Comparison of ENCODE assay signal across 12 cellular contexts in genomic region chr1:203406446-203407045, GRCh38. TPM values are rescaled to one million over a fixed set of nuclear protein-coding genes. Genes with fewer than 3 reads are reported as not detected.
DNase-seq lines count a peak whose midpoint lies in the region; ATAC-seq and TF ChIP-seq lines count a peak whose summit lies in the region.
"Had no signal": no experiment of that assay in that cellular context is flagged by ENCODE, and none has a peak within 500 bp of the region (broad histone marks: within the 10 kb centered on the region; RNA-seq: fewer than 3 reads in every experiment).

No MANE protein-coding gene starts in this region.

- no peak overlapping the region for H3K4me3 Mint-ChIP-seq in CD8-positive, alpha-beta memory T cell
- H3K4me3 Mint-ChIP-seq in Caco-2 (ENCODE audit: unreplicated experiment), result no peak overlapping the region
- H3K4me3 Mint-ChIP-seq: natural killer cell had no signal

- BruUV-seq in Caco-2 (replicated peaks; lab: Mats Ljungman, UMichigan), result no TSS peak

- H3K36me3 ChIP-seq in esophagus muscularis mucosa (no peaks in the 10 kb centered on the region), left lung (no peaks in the 10 kb centered on the region), skeletal muscle tissue (ENCODE audit: control insufficient read depth in 3 of 3, insufficient read depth in 3 of 3, low read length in 3 of 3) (no peaks in the 10 kb centered on the region), Caco-2 (ENCODE audit: control insufficient read depth, insufficient read depth, low read length) (no peaks in the 10 kb centered on the region)
- H3K36me3 ChIP-seq in CD8-positive, alpha-beta memory T cell (ENCODE audit: insufficient read depth, low read length), result no peaks in the 10 kb centered on the region

- H3K27me3 ChIP-seq in esophagus muscularis mucosa (no peaks in the 10 kb centered on the region), left lung (peaks cover 0 to 7% of the 10 kb centered on the region in 2 donors), skeletal muscle tissue (ENCODE audit: control insufficient read depth in 3 of 3, insufficient read depth in 3 of 3, low read length in 3 of 3) (peaks cover 0 to 3% (median 0%) of the 10 kb centered on the region in 3 donors), Caco-2 (replicated peaks; ENCODE audit: control insufficient read depth, insufficient read depth, low read length) (no peaks in the 10 kb centered on the region)
- H3K27me3 ChIP-seq in CD8-positive, alpha-beta memory T cell (ENCODE audit: insufficient read depth, low read length, poor library complexity, severe bottlenecking), result no peaks in the 10 kb centered on the region

- H3K9me3 ChIP-seq in esophagus muscularis mucosa, result no peaks in the 10 kb centered on the region
- no peaks in the 10 kb centered on the region for H3K9me3 ChIP-seq in left lung
- H3K9me3 ChIP-seq in skeletal muscle tissue (ENCODE audit: control insufficient read depth in 3 of 3, low read length in 3 of 3), result no peaks in the 10 kb centered on the region
- no peaks in the 10 kb centered on the region for H3K9me3 ChIP-seq in CD8-positive, alpha-beta memory T cell (ENCODE audit: low read length)
- H3K9me3 ChIP-seq in Caco-2, result no peaks in the 10 kb centered on the region

- peaks cover 0 to 7% (median 0%) of the 10 kb centered on the region in 5 donors for H3K9me3 Mint-ChIP-seq in CD8-positive, alpha-beta memory T cell
- H3K9me3 Mint-ChIP-seq in Caco-2 (ENCODE audit: unreplicated experiment), result peaks cover 10% of the 10 kb centered on the region
- H3K9me3 Mint-ChIP-seq: natural killer cell had no signal

- no peak for TF ChIP-seq CTCF in esophagus muscularis mucosa (IDR thresholded peaks at IDR 0.05)
- no peak for TF ChIP-seq CTCF in left lung (IDR thresholded peaks at IDR 0.05)
- no peak for TF ChIP-seq CTCF in Caco-2 (IDR thresholded peaks at IDR 0.05; ENCODE audit: insufficient read depth in 1 of 2, low read depth in 1 of 2, low read length in 1 of 2, severe bottlenecking in 1 of 2, unreplicated experiment in 1 of 2)

- peaks cover 35 to 66% of the 10 kb centered on the region in 2 donors for H3K27me3 Mint-ChIP-seq in CD8-positive, alpha-beta memory T cell
- H3K27me3 Mint-ChIP-seq in Caco-2 (ENCODE audit: insufficient read depth, unreplicated experiment), result peaks cover 2% of the 10 kb centered on the region

- ATAC-seq in left lung, result peak; percentile 16
- ATAC-seq in HG03442 (IDR thresholded peaks at IDR 0.05; ENCODE audit: unreplicated experiment), result no peak
- ATAC-seq: natural killer cell had no signal

- DNase-seq in GM03348 (ENCODE audit: low spot score) (peak; percentile 77), esophagus muscularis mucosa (ENCODE audit: extremely low spot score) (peak; percentile 89), left lung (no peak), GF-D8 (lab: John Stamatoyannopoulos, UW) (no peak), Caco-2 (no peak)
- no peak for DNase-seq in CD8-positive, alpha-beta memory T cell
- DNase-seq: activated T-cell treated with anti-CD3 and anti-CD28 coated beads, Interleukin-2, amount 50 U/mL, for 48 hours; natural killer cell; NCI-H2227 treated with DMSO at 0.1 percent for 48 hours; stimulated activated CD4-positive, alpha-beta T cell treated with anti-CD3 and anti-CD28 coated beads, Interleukin-12 subunit alpha, Interleukin-12 subunit beta, amount 100 ng/mL, for 4 hours had no signal

- H3K4me3 ChIP-seq in esophagus muscularis mucosa (no peak overlapping the region), left lung (no peak overlapping the region), skeletal muscle tissue (ENCODE audit: low read length in 3 of 3) (no peak overlapping the region), Caco-2 (ENCODE audit: low read depth, low read length) (no peak overlapping the region)
- no peak overlapping the region for H3K4me3 ChIP-seq in CD8-positive, alpha-beta memory T cell (ENCODE audit: low read length)

- TF ChIP-seq POLR2A in esophagus muscularis mucosa (IDR thresholded peaks at IDR 0.05; ENCODE audit: low read depth), result no peak

- H3K4me1 ChIP-seq in esophagus muscularis mucosa, result peaks cover 36 to 86% (median 82%) of the 10 kb centered on the region in 4 donors
- peaks cover 15 to 39% of the 10 kb centered on the region in 2 donors for H3K4me1 ChIP-seq in left lung
- H3K4me1 ChIP-seq in skeletal muscle tissue (ENCODE audit: control insufficient read depth in 3 of 3, insufficient read depth in 3 of 3, low read length in 3 of 3), result peaks cover 23 to 34% (median 24%) of the 10 kb centered on the region in 3 donors
- H3K4me1 ChIP-seq in CD8-positive, alpha-beta memory T cell (ENCODE audit: insufficient read depth, low read length), result no peaks in the 10 kb centered on the region
- H3K4me1 ChIP-seq in Caco-2, result no peaks in the 10 kb centered on the region

- H3K27ac ChIP-seq in esophagus muscularis mucosa (replicated peaks in 1 of 4) (peak overlapping the region; percentile 76 to 85 (median 84)), left lung (peak overlapping the region; percentile 41 to 60), skeletal muscle tissue (ENCODE audit: low read depth, low read length) (peak overlapping the region; percentile 50)
- H3K27ac ChIP-seq in CD8-positive, alpha-beta memory T cell (ENCODE audit: low read depth, low read length), result no peak overlapping the region

- H3K4me1 Mint-ChIP-seq in CD8-positive, alpha-beta memory T cell, result no peaks in the 10 kb centered on the region
- peaks cover 9% of the 10 kb centered on the region for H3K4me1 Mint-ChIP-seq in Caco-2 (ENCODE audit: low read depth, unreplicated experiment)
- H3K4me1 Mint-ChIP-seq: natural killer cell had no signal

- WGBS in esophagus muscularis mucosa, result 46% methylated on average over 7 of the region's 7 CpGs

- peak overlapping the region in 1 of 8 donors; percentile 43 for H3K27ac Mint-ChIP-seq in CD8-positive, alpha-beta memory T cell
- H3K27ac Mint-ChIP-seq in Caco-2 (ENCODE audit: unreplicated experiment), result no peak overlapping the region
- H3K27ac Mint-ChIP-seq: natural killer cell had no signal

- POLR2A ChIA-PET in CD8-positive, alpha-beta memory T cell (lab: Charles Lee), result no interaction called here
- POLR2A ChIA-PET in Caco-2 (lab: Charles Lee), result no interaction called here

- no peaks in the 10 kb centered on the region for H3K36me3 Mint-ChIP-seq in CD8-positive, alpha-beta memory T cell
- H3K36me3 Mint-ChIP-seq in Caco-2 (ENCODE audit: insufficient read depth, unreplicated experiment), result no peaks in the 10 kb centered on the region
- H3K36me3 Mint-ChIP-seq: natural killer cell had no signal

- H3K9ac ChIP-seq in skeletal muscle tissue (ENCODE audit: low read depth in 1 of 3, low read length in 3 of 3), result no peak overlapping the region

- CTCF ChIA-PET in CD8-positive, alpha-beta memory T cell (lab: Charles Lee), result no interaction called here
- CTCF ChIA-PET in Caco-2 (lab: Charles Lee), result no interaction called here

- intact Hi-C loops in esophagus muscularis mucosa (cut with DNase I) (loop anchor here (10.0 kb wide), 1 partner anchor 78 kb away; no protein-coding TSS in a partner anchor), left lung (cut with DNase I) (no loop called here), Caco-2 (cut with micrococcal nuclease; ENCODE audit: unreplicated experiment) (no loop called here)

- no peak for TF ChIP-seq EP300 in esophagus muscularis mucosa (IDR thresholded peaks at IDR 0.05)

RNA-seq across cellular contexts. Expression of gene FMOD, which starts 55.6 kb away (rescaled TPM):
- total RNA-seq in esophagus muscularis mucosa (10 to 100 TPM; 24.5 to 36.8 (median 33.8) TPM), left lung (10 to 100 TPM; 36.6 to 59.8 TPM), skeletal muscle tissue (58.5 TPM), Caco-2 (2022) (32.6 and 36.3 TPM in 2 replicates)
- 1 to 10 TPM in 1 of 2 experiments, under 1 TPM in 1; 0.51 to 1.2 TPM for total RNA-seq in CD8-positive, alpha-beta memory T cell
- polyA plus RNA-seq in CD8-positive, alpha-beta memory T cell, result not detected
- total RNA-seq: natural killer cell had no signal

Comparison
In these comparisons a context has a peak if more than half of its experiments do, and no peak if none do; other contexts are left out.
1. DNase-seq: peak in GM03348 (single experiment) and esophagus muscularis mucosa (single experiment); none in left lung (0 of 2), GF-D8 (single experiment), CD8-positive, alpha-beta memory T cell (0 of 5) and Caco-2 (0 of 2).
2. RNA of gene FMOD, which starts 55.6 kb away (total RNA-seq): 36.6 to 59.8 TPM in left lung, 58.5 TPM in skeletal muscle tissue (single experiment), 24.5 to 36.8 TPM in esophagus muscularis mucosa and 32.6 to 36.3 TPM in Caco-2; 0.51 to 1.2 TPM in CD8-positive, alpha-beta memory T cell; every median in the first group is over 10 times any median in the second.